12 cellular contexts compared by ENCODE assay signal in genomic region chr10:95388539-95388938, GRCh38.
DNase-seq lines count a peak whose midpoint lies in the region; ATAC-seq and TF ChIP-seq lines count a peak whose summit lies in the region.
"Had no signal": no experiment of that assay in that cellular context is flagged by ENCODE, and none has a peak within 500 bp of the region (broad histone marks: within the 10 kb centered on the region; RNA-seq: fewer than 3 reads in every experiment).

No MANE protein-coding gene starts in this region.

- peaks cover 0 to 2% (median 0%) of the 10 kb centered on the region in 4 donors for H3K4me1 Mint-ChIP-seq in naive thymus-derived CD8-positive, alpha-beta T cell
- H3K4me1 Mint-ChIP-seq in CD8-positive, alpha-beta T cell (ENCODE audit: low read depth): no peaks in the 10 kb centered on the region

- no peak overlapping the region for H3K4me3 Mint-ChIP-seq in naive thymus-derived CD8-positive, alpha-beta T cell
- no peak overlapping the region for H3K4me3 Mint-ChIP-seq in CD8-positive, alpha-beta T cell
- H3K4me3 Mint-ChIP-seq: T-helper 1 cell treated with Interleukin-12 subunit alpha and Interleukin-12 subunit beta and Interleukin-4 antibody, amounts not matched to agents 30 μg/mL and 1 μg/mL, for 36 hours had no signal

- peak overlapping the region in 10 of 11 experiments; percentile 26 to 73 (median 41); a peak in 19 of 22 replicates for H3K4me2 ChIP-seq in BLaER1 treated with 17β-estradiol and CSF1 and Interleukin-3, amounts not matched to agents 10 nM and 100 nM
- H3K4me2 ChIP-seq in mesenchymal stem cell (ENCODE audit: low read length, poor library complexity, severe bottlenecking): no peak overlapping the region

- no peaks in the 10 kb centered on the region for H3K36me3 Mint-ChIP-seq in naive thymus-derived CD8-positive, alpha-beta T cell
- H3K36me3 Mint-ChIP-seq in CD8-positive, alpha-beta T cell: no peaks in the 10 kb centered on the region

- no peak overlapping the region for H2AK5ac ChIP-seq in mesenchymal stem cell (ENCODE audit: low read length, severe bottlenecking)

- no peaks in the 10 kb centered on the region for H3K79me1 ChIP-seq in mesenchymal stem cell (replicated peaks; ENCODE audit: low read length, poor library complexity, severe bottlenecking)

- H3K27me3 Mint-ChIP-seq in naive thymus-derived CD8-positive, alpha-beta T cell: no peaks in the 10 kb centered on the region
- H3K27me3 Mint-ChIP-seq in CD8-positive, alpha-beta T cell (ENCODE audit: low read depth): peaks cover 2% of the 10 kb centered on the region

- no peaks in the 10 kb centered on the region for H3K9me3 ChIP-seq in BLaER1 treated with 17β-estradiol and CSF1 and Interleukin-3, amounts not matched to agents 10 nM and 100 nM (replicated peaks in 1 of 11)
- H3K9me3 ChIP-seq in mesenchymal stem cell (ENCODE audit: control insufficient read depth, low read length) (no peaks in the 10 kb centered on the region), thyroid gland (no peaks in the 10 kb centered on the region)
- no peaks in the 10 kb centered on the region for H3K9me3 ChIP-seq in CD8-positive, alpha-beta T cell (ENCODE audit: low read length)
- H3K9me3 ChIP-seq: adrenal gland, spleen had no signal

- no peak overlapping the region; a peak in 1 of 22 replicates for H3K27ac ChIP-seq in BLaER1 treated with 17β-estradiol and CSF1 and Interleukin-3, amounts not matched to agents 10 nM and 100 nM
- H3K27ac ChIP-seq in mesenchymal stem cell (ENCODE audit: low read length, poor library complexity, severe bottlenecking): no peak overlapping the region
- H3K27ac ChIP-seq in CD8-positive, alpha-beta T cell (ENCODE audit: low read depth, low read length): no peak overlapping the region
- H3K27ac ChIP-seq in thyroid gland: peak overlapping the region in 1 of 3 donors; percentile 24

- peaks cover 0 to 97% (median 31%) of the 10 kb centered on the region in 11 experiments; a peak in 15 of 22 replicates for H3K36me3 ChIP-seq in BLaER1 treated with 17β-estradiol and CSF1 and Interleukin-3, amounts not matched to agents 10 nM and 100 nM
- no peaks in the 10 kb centered on the region for H3K36me3 ChIP-seq in mesenchymal stem cell (ENCODE audit: control insufficient read depth in 1 of 2, insufficient read depth in 2 of 2, low read depth in 1 of 2, low read length in 2 of 2)
- H3K36me3 ChIP-seq in CD8-positive, alpha-beta T cell (ENCODE audit: insufficient read depth, low read length): no peaks in the 10 kb centered on the region
- no peaks in the 10 kb centered on the region for H3K36me3 ChIP-seq in thyroid gland
- H3K36me3 ChIP-seq: adrenal gland, spleen had no signal

- no peak overlapping the region for H3K23ac ChIP-seq in mesenchymal stem cell (ENCODE audit: low read length in 2 of 2)

- H2BK12ac ChIP-seq in mesenchymal stem cell (ENCODE audit: low read length in 2 of 2): no peak overlapping the region

- no peak overlapping the region for H3K9ac ChIP-seq in BLaER1 treated with 17β-estradiol and CSF1 and Interleukin-3, amounts not matched to agents 10 nM and 100 nM
- no peak overlapping the region for H3K9ac ChIP-seq in mesenchymal stem cell (ENCODE audit: low read length)

- H2AFZ ChIP-seq in mesenchymal stem cell (ENCODE audit: low read depth, low read length): no peak overlapping the region

- DNase-seq in NCI-H2029 treated with DMSO at 0.1 percent for 48 hours (lab: John Stamatoyannopoulos, UW) (peak; percentile 4), cerebellum (ENCODE audit: low spot score) (peak; percentile 39), mesenchymal stem cell (peak; percentile 32), thyroid gland (no peak)
- DNase-seq in naive thymus-derived CD8-positive, alpha-beta T cell: no peak
- no peak for DNase-seq in CD8-positive, alpha-beta T cell
- DNase-seq in activated T-cell treated with anti-CD3 and anti-CD28 coated beads, Interleukin-2, amount 50 U/mL, for 48 hours: no peak
- DNase-seq: NCI-H524, spleen had no signal

- H2BK5ac ChIP-seq in mesenchymal stem cell (ENCODE audit: low read depth, low read length, poor library complexity, severe bottlenecking): no peak overlapping the region

- no peak overlapping the region for H4K91ac ChIP-seq in mesenchymal stem cell (ENCODE audit: low read length)

- no peak overlapping the region for H2BK15ac ChIP-seq in mesenchymal stem cell (ENCODE audit: low read depth, poor library complexity, severe bottlenecking)

- no peaks in the 10 kb centered on the region for H3K9me3 Mint-ChIP-seq in naive thymus-derived CD8-positive, alpha-beta T cell
- H3K9me3 Mint-ChIP-seq in CD8-positive, alpha-beta T cell: no peaks in the 10 kb centered on the region
- H3K9me3 Mint-ChIP-seq: T-helper 1 cell treated with Interleukin-12 subunit alpha and Interleukin-12 subunit beta and Interleukin-4 antibody, amounts not matched to agents 30 μg/mL and 1 μg/mL, for 36 hours had no signal

- no peak overlapping the region for H4K8ac ChIP-seq in mesenchymal stem cell (ENCODE audit: low read length)

- H2BK120ac ChIP-seq in mesenchymal stem cell (ENCODE audit: low read depth, low read length): no peak overlapping the region

- ATAC-seq in naive thymus-derived CD8-positive, alpha-beta T cell: no peak
- ATAC-seq in CD8-positive, alpha-beta T cell: no peak

- no peaks in the 10 kb centered on the region for H3K27me3 ChIP-seq in BLaER1 treated with 17β-estradiol and CSF1 and Interleukin-3, amounts not matched to agents 10 nM and 100 nM
- H3K27me3 ChIP-seq in mesenchymal stem cell (ENCODE audit: control insufficient read depth in 1 of 2, insufficient read depth in 1 of 2, low read length in 2 of 2): peaks cover 0 to 11% of the 10 kb centered on the region in 2 experiments
- no peaks in the 10 kb centered on the region for H3K27me3 ChIP-seq in CD8-positive, alpha-beta T cell (ENCODE audit: insufficient read depth, low read length)
- H3K27me3 ChIP-seq in thyroid gland: no peaks in the 10 kb centered on the region
- H3K27me3 ChIP-seq: adrenal gland, spleen had no signal

- no peak overlapping the region for H3K18ac ChIP-seq in mesenchymal stem cell (ENCODE audit: low read depth in 1 of 2, low read length in 2 of 2)

- H3K27ac Mint-ChIP-seq in naive thymus-derived CD8-positive, alpha-beta T cell: no peak overlapping the region
- no peak overlapping the region for H3K27ac Mint-ChIP-seq in CD8-positive, alpha-beta T cell
- H3K27ac Mint-ChIP-seq: T-helper 1 cell treated with Interleukin-12 subunit alpha and Interleukin-12 subunit beta and Interleukin-4 antibody, amounts not matched to agents 30 μg/mL and 1 μg/mL, for 36 hours had no signal

- H3K4ac ChIP-seq in mesenchymal stem cell (ENCODE audit: low read depth in 1 of 2, low read length in 2 of 2): no peak overlapping the region

- peaks cover 21 to 67% (median 57%) of the 10 kb centered on the region in 10 experiments for H3K4me1 ChIP-seq in BLaER1 treated with 17β-estradiol and CSF1 and Interleukin-3, amounts not matched to agents 10 nM and 100 nM
- H3K4me1 ChIP-seq in mesenchymal stem cell (ENCODE audit: control insufficient read depth, insufficient read depth, low read depth, low read length) (no peaks in the 10 kb centered on the region), thyroid gland (peaks cover 6 to 38% of the 10 kb centered on the region in 2 donors)
- no peaks in the 10 kb centered on the region for H3K4me1 ChIP-seq in CD8-positive, alpha-beta T cell (ENCODE audit: insufficient read depth, low read length)

- POLR2A ChIA-PET in naive thymus-derived CD8-positive, alpha-beta T cell (lab: Charles Lee): no interaction called here
- POLR2A ChIA-PET in CD8-positive, alpha-beta T cell (lab: Charles Lee): no interaction called here

- no peak overlapping the region for H3K14ac ChIP-seq in mesenchymal stem cell (ENCODE audit: low read length in 2 of 2)

- intact Hi-C loops in CD8-positive, alpha-beta T cell (cut with DNase I, micrococcal nuclease): no loop called here
- intact Hi-C loops in thyroid gland (cut with DNase I): no loop called here

- TF ChIP-seq CTCF in CD8-positive, alpha-beta T cell (IDR thresholded peaks at IDR 0.05): no peak
- TF ChIP-seq CTCF in thyroid gland (IDR thresholded peaks at IDR 0.05): no peak

- no peak overlapping the region for H3K4me3 ChIP-seq in BLaER1 treated with 17β-estradiol and CSF1 and Interleukin-3, amounts not matched to agents 10 nM and 100 nM
- no peak overlapping the region for H3K4me3 ChIP-seq in mesenchymal stem cell (ENCODE audit: insufficient read depth in 1 of 2, low read depth in 1 of 2, low read length in 2 of 2)
- H3K4me3 ChIP-seq in CD8-positive, alpha-beta T cell (ENCODE audit: low read depth, low read length): no peak overlapping the region
- H3K4me3 ChIP-seq in thyroid gland (replicated peaks in 1 of 3): no peak overlapping the region
- H3K4me3 ChIP-seq: adrenal gland, spleen had no signal

- no peak for TF ChIP-seq POLR2A in thyroid gland (IDR thresholded peaks at IDR 0.05)

- CTCF ChIA-PET in CD8-positive, alpha-beta T cell (lab: Charles Lee): interaction anchor here (1.2 to 1.3 kb wide), 2 partner anchors 23 to 26 kb away, joined by 3 read pairs; no protein-coding TSS in a partner anchor

- H4K20me1 ChIP-seq in BLaER1 treated with 17β-estradiol and CSF1 and Interleukin-3, amounts not matched to agents 10 nM and 100 nM: peaks cover 0 to 95% (median 0%) of the 10 kb centered on the region in 11 experiments; a peak in 3 of 22 replicates

- WGBS in mesenchymal stem cell: 15% methylated on average over 1 of the region's 1 CpG
- 25% methylated on average over 1 of the region's 1 CpG for WGBS in thyroid gland, 2 donors

Comparison
In these comparisons a context has a peak if more than half of its experiments do, and no peak if none do; other contexts are left out.
1. DNase-seq: peak in NCI-H2029 treated with DMSO at 0.1 percent for 48 hours (single experiment), cerebellum (single experiment) and mesenchymal stem cell (single experiment); none in naive thymus-derived CD8-positive, alpha-beta T cell (0 of 10), CD8-positive, alpha-beta T cell (0 of 7), activated T-cell treated with anti-CD3 and anti-CD28 coated beads, Interleukin-2, amount 50 U/mL, for 48 hours (0 of 2) and thyroid gland (0 of 2).